ENCODE assay signal across 9 cellular contexts in genomic region chr5:168706655-168707069, GRCh38.
DNase-seq lines count a peak whose midpoint lies in the region; ATAC-seq, FAIRE-seq and TF ChIP-seq lines count a peak whose summit lies in the region.
"Had no signal": no experiment of that assay in that cellular context is flagged by ENCODE, and none has a peak within 500 bp of the region (broad histone marks: within the 10 kb centered on the region; RNA-seq: fewer than 3 reads in every experiment).

No MANE protein-coding gene starts in this region.

- no peak for FAIRE-seq in pancreas (lab: Jason Lieb, UNC)

- H3K9me3 Mint-ChIP-seq in CD8-positive, alpha-beta T cell: no peaks in the 10 kb centered on the region

- H3K36me3 Mint-ChIP-seq in CD8-positive, alpha-beta T cell: no peaks in the 10 kb centered on the region

- H3K27ac ChIP-seq in SJCRH30 (no peak overlapping the region), pancreas (no peak overlapping the region)
- no peak overlapping the region for H3K27ac ChIP-seq in CD8-positive, alpha-beta T cell (ENCODE audit: low read depth, low read length)
- H3K27ac ChIP-seq: SK-N-MC had no signal

- no peak overlapping the region for H3K4me3 ChIP-seq in SJCRH30
- no peak overlapping the region for H3K4me3 ChIP-seq in pancreas
- H3K4me3 ChIP-seq in CD8-positive, alpha-beta T cell (ENCODE audit: low read depth, low read length): no peak overlapping the region
- H3K4me3 ChIP-seq: SK-N-MC had no signal

- intact Hi-C loops in pancreas (cut with DNase I): no loop called here
- intact Hi-C loops in CD8-positive, alpha-beta T cell (cut with DNase I, micrococcal nuclease): no loop called here

- H3K27ac Mint-ChIP-seq in CD8-positive, alpha-beta T cell: no peak overlapping the region

- H3K4me1 Mint-ChIP-seq in CD8-positive, alpha-beta T cell (ENCODE audit: low read depth): no peaks in the 10 kb centered on the region

- WGBS in pancreas, 2 donors: 71 to 72% methylated on average over 5 of the region's 5 CpGs

- H3K27me3 ChIP-seq in SJCRH30: no peaks in the 10 kb centered on the region
- no peaks in the 10 kb centered on the region for H3K27me3 ChIP-seq in pancreas
- H3K27me3 ChIP-seq in CD8-positive, alpha-beta T cell (ENCODE audit: insufficient read depth, low read length): no peaks in the 10 kb centered on the region

- POLR2A ChIA-PET in CD8-positive, alpha-beta T cell (lab: Charles Lee): no interaction called here

- H3K27me3 Mint-ChIP-seq in CD8-positive, alpha-beta T cell (ENCODE audit: low read depth): peaks cover 2% of the 10 kb centered on the region

- no peaks in the 10 kb centered on the region for H3K4me1 ChIP-seq in SJCRH30
- no peaks in the 10 kb centered on the region for H3K4me1 ChIP-seq in pancreas
- no peaks in the 10 kb centered on the region for H3K4me1 ChIP-seq in CD8-positive, alpha-beta T cell (ENCODE audit: insufficient read depth, low read length)

- ATAC-seq in HG02610 (IDR thresholded peaks at IDR 0.05; ENCODE audit: unreplicated experiment): peak; percentile 49
- ATAC-seq in pancreas: peak in 3 of 4 donors; percentile 46 to 61 (median 57)
- ATAC-seq in GM21717 (IDR thresholded peaks at IDR 0.05; ENCODE audit: unreplicated experiment): no peak
- no peak for ATAC-seq in CD8-positive, alpha-beta T cell

- peak; percentile 40 for DNase-seq in DMS79 (lab: John Stamatoyannopoulos, UW)
- peak; percentile 17 to 43 for DNase-seq in SJCRH30
- peak; percentile 45 for DNase-seq in fibroblast of peridontal ligament (ENCODE audit: extremely low read depth)
- DNase-seq in pancreas: peak in 1 of 6 donors; percentile 27
- DNase-seq in LoVo (ENCODE audit: low spot score): no peak
- no peak for DNase-seq in CD8-positive, alpha-beta T cell

- H3K9me3 ChIP-seq in SJCRH30 (replicated peaks) (no peaks in the 10 kb centered on the region), pancreas (no peaks in the 10 kb centered on the region)
- H3K9me3 ChIP-seq in CD8-positive, alpha-beta T cell (ENCODE audit: low read length): no peaks in the 10 kb centered on the region

- CTCF ChIA-PET in CD8-positive, alpha-beta T cell (lab: Charles Lee): no interaction called here

- H3K4me3 Mint-ChIP-seq in CD8-positive, alpha-beta T cell: no peak overlapping the region

- no peaks in the 10 kb centered on the region for H3K36me3 ChIP-seq in SJCRH30
- no peaks in the 10 kb centered on the region for H3K36me3 ChIP-seq in pancreas
- no peaks in the 10 kb centered on the region for H3K36me3 ChIP-seq in CD8-positive, alpha-beta T cell (ENCODE audit: insufficient read depth, low read length)

- peak in 1 of 4 donors; percentile 12 for TF ChIP-seq CTCF in pancreas (IDR thresholded peaks at IDR 0.05)
- no peak for TF ChIP-seq CTCF in CD8-positive, alpha-beta T cell (IDR thresholded peaks at IDR 0.05)

Comparison
In these comparisons a context has a peak if more than half of its experiments do, and no peak if none do; other contexts are left out.
1. DNase-seq: peak in DMS79 (single experiment), SJCRH30 (2 of 2) and fibroblast of peridontal ligament (single experiment); none in LoVo (single experiment) and CD8-positive, alpha-beta T cell (0 of 7).
2. ATAC-seq: peak in HG02610 (single experiment) and pancreas (3 of 4); none in GM21717 (single experiment) and CD8-positive, alpha-beta T cell (single experiment).